17 cellular contexts compared by ENCODE assay signal in the genomic region with DNA sequence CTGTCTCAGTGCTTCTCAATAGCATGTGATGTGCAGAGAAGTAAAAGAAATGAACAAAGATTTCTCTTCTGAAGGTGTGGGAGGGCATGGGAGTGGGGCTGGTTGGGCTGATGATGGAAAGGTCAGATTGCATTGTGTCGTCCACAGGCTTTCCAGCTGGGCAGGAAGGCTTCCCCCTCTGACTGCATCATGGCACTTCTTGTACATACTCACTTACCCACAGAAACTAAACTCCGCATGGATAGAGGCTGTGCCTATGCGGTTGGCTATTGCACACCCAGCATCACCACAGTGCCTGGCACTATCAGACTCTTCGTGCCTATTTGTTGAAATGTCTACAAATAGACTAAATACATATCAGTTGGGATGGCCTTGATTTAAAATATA. TPM values are rescaled to one million over a fixed set of nuclear protein-coding genes. Genes with fewer than 3 reads are reported as not detected.
DNase-seq lines count a peak whose midpoint lies in the region; ATAC-seq and TF ChIP-seq lines count a peak whose summit lies in the region.
"Had no signal": no experiment of that assay in that cellular context is flagged by ENCODE, and none has a peak within 500 bp of the region (broad histone marks: within the 10 kb centered on the region; RNA-seq: fewer than 3 reads in every experiment).

No MANE protein-coding gene starts in this region.

- H3K27ac ChIP-seq in breast epithelium: no peak overlapping the region
- H3K27ac ChIP-seq: epithelial cell of prostate, thyroid gland had no signal

- DNase-seq in activated CD8-positive, alpha-beta T cell treated with anti-CD3 and anti-CD28 coated beads, Interleukin-2, amount 10 ng/mL, durations not matched to agents 7 days and 5 days: no peak
- DNase-seq in stimulated activated CD8-positive, alpha-beta memory T cell treated with anti-CD3 and anti-CD28 coated beads, Interleukin-4, amount 100 ng/mL, for 48 hours: peak; percentile 50
- DNase-seq in breast epithelium (ENCODE audit: low spot score in 2 of 2) (no peak), inferior parietal cortex (ENCODE audit: extremely low spot score) (no peak), DMS79 (lab: John Stamatoyannopoulos, UW) (no peak)
- DNase-seq: activated T-cell treated with anti-CD3 and anti-CD28 coated beads, Interleukin-2, amount 50 U/mL, for 24 hours; CD4-positive, CD25-positive, alpha-beta regulatory T cell; EL; NCI-H2107; NCI-H82; thyroid gland had no signal

- no peak for TF ChIP-seq CTCF in breast epithelium (IDR thresholded peaks at IDR 0.05)

- CTCF ChIA-PET in activated CD8-positive, alpha-beta T cell treated with anti-CD3 and anti-CD28 coated beads, Interleukin-2, amount 10 ng/mL, durations not matched to agents 7 days and 5 days (lab: Charles Lee): no interaction called here

- TF ChIP-seq POLR2A in breast epithelium (IDR thresholded peaks at IDR 0.05): no peak

- no peaks in the 10 kb centered on the region for H3K36me3 ChIP-seq in breast epithelium
- H3K36me3 ChIP-seq: HAP-1, thyroid gland had no signal

- no peak overlapping the region for H3K4me3 Mint-ChIP-seq in activated CD8-positive, alpha-beta T cell treated with anti-CD3 and anti-CD28 coated beads, Interleukin-2, amount 10 ng/mL, durations not matched to agents 7 days and 5 days
- H3K4me3 Mint-ChIP-seq: activated T-cell treated with anti-CD3 and anti-CD28 coated beads, Interleukin-2, amount 50 U/mL, for 24 hours; CD4-positive, CD25-positive, alpha-beta regulatory T cell had no signal

- intact Hi-C loops in breast epithelium (cut with DNase I; ENCODE audit: low total_unique reads): no loop called here

- no peaks in the 10 kb centered on the region for H3K9me3 ChIP-seq in breast epithelium
- H3K9me3 ChIP-seq: HAP-1, thyroid gland had no signal

- H3K9me3 Mint-ChIP-seq in activated CD8-positive, alpha-beta T cell treated with anti-CD3 and anti-CD28 coated beads, Interleukin-2, amount 10 ng/mL, durations not matched to agents 7 days and 5 days (ENCODE audit: insufficient read depth): no peaks in the 10 kb centered on the region
- H3K9me3 Mint-ChIP-seq: activated T-cell treated with anti-CD3 and anti-CD28 coated beads, Interleukin-2, amount 50 U/mL, for 24 hours had no signal

- no peak overlapping the region for H3K4me3 ChIP-seq in breast epithelium
- H3K4me3 ChIP-seq: HAP-1, thyroid gland had no signal

- H3K36me3 Mint-ChIP-seq in activated CD8-positive, alpha-beta T cell treated with anti-CD3 and anti-CD28 coated beads, Interleukin-2, amount 10 ng/mL, durations not matched to agents 7 days and 5 days (ENCODE audit: low read depth): no peaks in the 10 kb centered on the region
- H3K36me3 Mint-ChIP-seq: CD4-positive, CD25-positive, alpha-beta regulatory T cell had no signal

- peaks cover 19% of the 10 kb centered on the region for H3K4me1 Mint-ChIP-seq in activated CD8-positive, alpha-beta T cell treated with anti-CD3 and anti-CD28 coated beads, Interleukin-2, amount 10 ng/mL, durations not matched to agents 7 days and 5 days (ENCODE audit: low read depth)
- H3K4me1 Mint-ChIP-seq: CD4-positive, CD25-positive, alpha-beta regulatory T cell had no signal

- POLR2A ChIA-PET in activated CD8-positive, alpha-beta T cell treated with anti-CD3 and anti-CD28 coated beads, Interleukin-2, amount 10 ng/mL, durations not matched to agents 7 days and 5 days (lab: Charles Lee): no interaction called here

- no peaks in the 10 kb centered on the region for H3K27me3 ChIP-seq in breast epithelium
- H3K27me3 ChIP-seq: thyroid gland had no signal

- H3K4me1 ChIP-seq in breast epithelium: no peaks in the 10 kb centered on the region
- H3K4me1 ChIP-seq: HAP-1, thyroid gland had no signal

- H3K27me3 Mint-ChIP-seq in activated CD8-positive, alpha-beta T cell treated with anti-CD3 and anti-CD28 coated beads, Interleukin-2, amount 10 ng/mL, durations not matched to agents 7 days and 5 days (ENCODE audit: low read depth): no peaks in the 10 kb centered on the region

- peak overlapping the region; percentile 39 for H3K27ac Mint-ChIP-seq in activated CD8-positive, alpha-beta T cell treated with anti-CD3 and anti-CD28 coated beads, Interleukin-2, amount 10 ng/mL, durations not matched to agents 7 days and 5 days
- H3K27ac Mint-ChIP-seq: activated T-cell treated with anti-CD3 and anti-CD28 coated beads, Interleukin-2, amount 50 U/mL, for 24 hours; CD4-positive, CD25-positive, alpha-beta regulatory T cell; progenitor cell of endocrine pancreas had no signal

- ATAC-seq in GM19035 (IDR thresholded peaks at IDR 0.05; ENCODE audit: unreplicated experiment) (peak; percentile 5), HG02981 (IDR thresholded peaks at IDR 0.05; ENCODE audit: unreplicated experiment) (peak; percentile 9)
- ATAC-seq in activated CD8-positive, alpha-beta T cell treated with anti-CD3 and anti-CD28 coated beads, Interleukin-2, amount 10 ng/mL, durations not matched to agents 7 days and 5 days: no peak

RNA-seq across cellular contexts. Expression of gene TNFSF11, which starts 24.4 kb away (rescaled TPM):
- under 1 TPM; 0.32 to 0.94 TPM for total RNA-seq in activated CD8-positive, alpha-beta T cell treated with anti-CD3 and anti-CD28 coated beads, Interleukin-2, amount 10 ng/mL, durations not matched to agents 7 days and 5 days
- total RNA-seq in breast epithelium: 1 to 10 TPM in 1 of 3 donors, under 1 TPM in 1, not detected in 1; 0.98 to 1.9 TPM
- total RNA-seq: progenitor cell of endocrine pancreas; T-helper 1 cell treated with Interleukin-12 subunit alpha and Interleukin-12 subunit beta and Interleukin-4 antibody, amounts not matched to agents 30 ng/mL and 1 ng/mL, for 36 hours; thyroid gland had no signal
